Comparison of ENCODE assay signal across 24 cellular contexts in the genomic region with DNA sequence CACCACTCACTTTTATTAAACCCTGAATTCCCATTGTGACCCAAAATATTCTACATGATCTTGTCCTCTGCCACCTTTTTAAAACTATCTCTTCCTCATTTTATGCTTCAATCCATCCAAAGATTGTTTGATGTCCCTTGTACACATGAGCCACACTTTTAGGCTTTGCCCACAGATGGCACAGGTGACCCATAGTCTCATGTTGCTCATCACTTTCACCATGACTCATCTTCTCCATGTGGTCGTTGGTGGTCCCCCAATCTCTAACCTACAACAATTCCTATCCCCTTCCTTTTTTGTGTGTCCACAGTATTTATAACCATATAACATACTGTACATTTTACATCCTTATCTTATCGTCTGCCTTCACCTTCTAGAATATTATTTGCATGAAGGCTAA.
DNase-seq lines count a peak whose midpoint lies in the region; ATAC-seq lines count a peak whose summit lies in the region.
"Had no signal": no experiment of that assay in that cellular context is flagged by ENCODE, and none has a peak within 500 bp of the region (broad histone marks: within the 10 kb centered on the region; RNA-seq: fewer than 3 reads in every experiment).

No MANE protein-coding gene starts in this region.

- peak overlapping the region; percentile 49 for H3K27ac Mint-ChIP-seq in stimulated activated naive CD8-positive, alpha-beta T cell treated with anti-CD3 and anti-CD28 coated beads, Interleukin-15, Interleukin-2, amounts not matched to agents 100 ng/mL and 50 ng/mL, for 24 hours
- H3K27ac Mint-ChIP-seq in stimulated activated naive B cell treated with anti-CD40 and anti-IgM and Interleukin-4, amounts not matched to agents 10 μg/mL and 1 μg/mL and 100 μg/mL, for 72 hours, result no peak overlapping the region
- H3K27ac Mint-ChIP-seq in T-helper 2 cell treated with Interferon-gamma antibody and Interleukin-4, amounts not matched to agents 5 μg/mL and 100 μg/mL, for 36 hours, result no peak overlapping the region
- H3K27ac Mint-ChIP-seq: activated CD4-positive, alpha-beta memory T cell treated with anti-CD3 and anti-CD28 coated beads, Interleukin-2, amount 10 ng/mL, durations not matched to agents 7 days and 5 days; activated naive CD8-positive, alpha-beta T cell treated with anti-CD3 and anti-CD28 coated beads for 36 hours; CD8-positive, alpha-beta memory T cell; H9 had no signal

- H3K36me3 Mint-ChIP-seq in stimulated activated naive CD8-positive, alpha-beta T cell treated with anti-CD3 and anti-CD28 coated beads, Interleukin-15, Interleukin-2, amounts not matched to agents 100 ng/mL and 50 ng/mL, for 24 hours (ENCODE audit: low read depth), result no peaks in the 10 kb centered on the region
- no peaks in the 10 kb centered on the region for H3K36me3 Mint-ChIP-seq in stimulated activated naive B cell treated with anti-CD40 and anti-IgM and Interleukin-4, amounts not matched to agents 10 μg/mL and 1 μg/mL and 100 μg/mL, for 72 hours
- no peaks in the 10 kb centered on the region for H3K36me3 Mint-ChIP-seq in T-helper 2 cell treated with Interferon-gamma antibody and Interleukin-4, amounts not matched to agents 5 μg/mL and 100 μg/mL, for 36 hours (ENCODE audit: low read depth)
- H3K36me3 Mint-ChIP-seq: activated naive CD8-positive, alpha-beta T cell treated with anti-CD3 and anti-CD28 coated beads for 36 hours; CD8-positive, alpha-beta memory T cell; IgD-negative memory B cell; naive B cell had no signal

- no peak for DNase-seq in stimulated activated naive CD8-positive, alpha-beta T cell treated with anti-CD3 and anti-CD28 coated beads, Interleukin-15, Interleukin-2, amounts not matched to agents 100 U/mL and 50 U/mL, for 24 hours
- DNase-seq in stimulated activated naive B cell treated with anti-CD40 and anti-IgM and Interleukin-4, amounts not matched to agents 10 μg/mL and 1 μg/mL and 100 μg/mL, for 72 hours, result no peak
- no peak for DNase-seq in T-helper 2 cell treated with Interferon-gamma antibody and Interleukin-4, amounts not matched to agents 5 μg/mL and 100 μg/mL, for 36 hours (ENCODE audit: low spot score)
- DNase-seq in retina, result no peak
- DNase-seq: activated CD4-positive, alpha-beta memory T cell treated with anti-CD3 and anti-CD28 coated beads, Interleukin-2, amount 10 ng/mL, durations not matched to agents 7 days and 5 days; activated CD4-positive, alpha-beta T cell treated with anti-CD3 and anti-CD28 coated beads for 1 hour; activated naive CD8-positive, alpha-beta T cell treated with anti-CD3 and anti-CD28 coated beads for 36 hours; aorta; CD8-positive, alpha-beta memory T cell; DMS 273 treated with DMSO at 0.1 percent for 48 hours; effector memory CD4-positive, alpha-beta T cell; glutamatergic neuron; H9; left lung; naive B cell; NCI-H1092; NCI-H187 treated with DMSO at 0.1 percent for 48 hours; NCI-H2171 treated with DMSO at 0.1 percent for 48 hours; NCI-H524 treated with DMSO at 0.1 percent for 48 hours had no signal

- no peaks in the 10 kb centered on the region for H3K27me3 Mint-ChIP-seq in stimulated activated naive CD8-positive, alpha-beta T cell treated with anti-CD3 and anti-CD28 coated beads, Interleukin-15, Interleukin-2, amounts not matched to agents 100 ng/mL and 50 ng/mL, for 24 hours
- H3K27me3 Mint-ChIP-seq in stimulated activated naive B cell treated with anti-CD40 and anti-IgM and Interleukin-4, amounts not matched to agents 10 μg/mL and 1 μg/mL and 100 μg/mL, for 72 hours, result no peaks in the 10 kb centered on the region
- H3K27me3 Mint-ChIP-seq in T-helper 2 cell treated with Interferon-gamma antibody and Interleukin-4, amounts not matched to agents 5 μg/mL and 100 μg/mL, for 36 hours (ENCODE audit: low read depth), result no peaks in the 10 kb centered on the region
- H3K27me3 Mint-ChIP-seq: activated CD4-positive, alpha-beta memory T cell treated with anti-CD3 and anti-CD28 coated beads, Interleukin-2, amount 10 ng/mL, durations not matched to agents 7 days and 5 days; activated naive CD8-positive, alpha-beta T cell treated with anti-CD3 and anti-CD28 coated beads for 36 hours; IgD-negative memory B cell; naive B cell had no signal

- no peak for ATAC-seq in stimulated activated naive CD8-positive, alpha-beta T cell treated with anti-CD3 and anti-CD28 coated beads, Interleukin-15, Interleukin-2, amounts not matched to agents 100 U/mL and 50 U/mL, for 24 hours
- peak; percentile 23 for ATAC-seq in HG02623 (IDR thresholded peaks at IDR 0.05; ENCODE audit: unreplicated experiment)
- ATAC-seq in HG03442 (IDR thresholded peaks at IDR 0.05; ENCODE audit: unreplicated experiment), result peak; percentile 32
- ATAC-seq in stimulated activated naive B cell treated with anti-CD40 and anti-IgM and Interleukin-4, amounts not matched to agents 10 μg/mL and 1 μg/mL and 100 μg/mL, for 72 hours (replicated peaks), result peak; percentile 49 to 50
- ATAC-seq in GM21723 (IDR thresholded peaks at IDR 0.05; ENCODE audit: unreplicated experiment), result no peak
- ATAC-seq: left lung had no signal

- H3K4me3 Mint-ChIP-seq in stimulated activated naive CD8-positive, alpha-beta T cell treated with anti-CD3 and anti-CD28 coated beads, Interleukin-15, Interleukin-2, amounts not matched to agents 100 ng/mL and 50 ng/mL, for 24 hours, result no peak overlapping the region
- H3K4me3 Mint-ChIP-seq in stimulated activated naive B cell treated with anti-CD40 and anti-IgM and Interleukin-4, amounts not matched to agents 10 μg/mL and 1 μg/mL and 100 μg/mL, for 72 hours, result no peak overlapping the region
- no peak overlapping the region for H3K4me3 Mint-ChIP-seq in T-helper 2 cell treated with Interferon-gamma antibody and Interleukin-4, amounts not matched to agents 5 μg/mL and 100 μg/mL, for 36 hours
- H3K4me3 Mint-ChIP-seq: activated CD4-positive, alpha-beta memory T cell treated with anti-CD3 and anti-CD28 coated beads, Interleukin-2, amount 10 ng/mL, durations not matched to agents 7 days and 5 days; activated naive CD8-positive, alpha-beta T cell treated with anti-CD3 and anti-CD28 coated beads for 36 hours; CD8-positive, alpha-beta memory T cell; H9; naive B cell had no signal

- peaks cover 18% of the 10 kb centered on the region for H3K4me1 Mint-ChIP-seq in stimulated activated naive CD8-positive, alpha-beta T cell treated with anti-CD3 and anti-CD28 coated beads, Interleukin-15, Interleukin-2, amounts not matched to agents 100 ng/mL and 50 ng/mL, for 24 hours (ENCODE audit: low read depth)
- H3K4me1 Mint-ChIP-seq in stimulated activated naive B cell treated with anti-CD40 and anti-IgM and Interleukin-4, amounts not matched to agents 10 μg/mL and 1 μg/mL and 100 μg/mL, for 72 hours, result peaks cover 16 to 25% of the 10 kb centered on the region in 2 donors
- H3K4me1 Mint-ChIP-seq in T-helper 2 cell treated with Interferon-gamma antibody and Interleukin-4, amounts not matched to agents 5 μg/mL and 100 μg/mL, for 36 hours (ENCODE audit: low read depth), result no peaks in the 10 kb centered on the region
- H3K4me1 Mint-ChIP-seq: activated CD4-positive, alpha-beta memory T cell treated with anti-CD3 and anti-CD28 coated beads, Interleukin-2, amount 10 ng/mL, durations not matched to agents 7 days and 5 days; CD8-positive, alpha-beta memory T cell; H9 had no signal

- H3K9me3 Mint-ChIP-seq in stimulated activated naive CD8-positive, alpha-beta T cell treated with anti-CD3 and anti-CD28 coated beads, Interleukin-15, Interleukin-2, amounts not matched to agents 100 ng/mL and 50 ng/mL, for 24 hours, result peaks cover 9% of the 10 kb centered on the region
- peaks cover 4 to 5% of the 10 kb centered on the region in 2 donors for H3K9me3 Mint-ChIP-seq in stimulated activated naive B cell treated with anti-CD40 and anti-IgM and Interleukin-4, amounts not matched to agents 10 μg/mL and 1 μg/mL and 100 μg/mL, for 72 hours
- H3K9me3 Mint-ChIP-seq in T-helper 2 cell treated with Interferon-gamma antibody and Interleukin-4, amounts not matched to agents 5 μg/mL and 100 μg/mL, for 36 hours, result peaks cover 24% of the 10 kb centered on the region

Comparison
In these comparisons a context has a peak if more than half of its experiments do, and no peak if none do; other contexts are left out.
1. ATAC-seq: peak in HG02623 (single experiment), HG03442 (single experiment) and stimulated activated naive B cell treated with anti-CD40 and anti-IgM and Interleukin-4, amounts not matched to agents 10 μg/mL and 1 μg/mL and 100 μg/mL, for 72 hours (2 of 2); none in stimulated activated naive CD8-positive, alpha-beta T cell treated with anti-CD3 and anti-CD28 coated beads, Interleukin-15, Interleukin-2, amounts not matched to agents 100 U/mL and 50 U/mL, for 24 hours (single experiment) and GM21723 (single experiment).